9 cellular contexts compared by ENCODE assay signal in genomic region chr3:125003369-125003853, GRCh38. TPM values are rescaled to one million over a fixed set of nuclear protein-coding genes. Genes with fewer than 3 reads are reported as not detected.
A peak's percentile ranks its signal among the peaks of the same experiment; 100 is the strongest.
DNase-seq lines count a peak whose midpoint lies in the region; ATAC-seq and TF ChIP-seq lines count a peak whose summit lies in the region.
"Had no signal": no experiment of that assay in that cellular context is flagged by ENCODE, and none has a peak within 500 bp of the region (broad histone marks: within the 10 kb centered on the region; RNA-seq: fewer than 3 reads in every experiment).

No MANE protein-coding gene starts in this region.

- H3K27me3 ChIP-seq in right cardiac atrium (ENCODE audit: control insufficient read depth, insufficient read depth): no peaks in the 10 kb centered on the region

- H3K36me3 Mint-ChIP-seq in WTC11: peaks cover 9% of the 10 kb centered on the region

- DNase-seq in Caki2 (ENCODE audit: low read depth): peak; percentile 17
- no peak for DNase-seq in WTC11 (ENCODE audit: low spot score)
- peak; percentile 62 to 87 (median 82) for DNase-seq in right cardiac atrium
- peak; percentile 77 for DNase-seq in retinal pigment epithelial cell (ENCODE audit: low read depth)
- no peak for DNase-seq in DMS 273 treated with DMSO at 0.1 percent for 48 hours (lab: John Stamatoyannopoulos, UW)
- no peak for DNase-seq in activated CD4-positive, alpha-beta T cell treated with anti-CD3 and anti-CD28 coated beads for 1 hour

- H3K4me1 Mint-ChIP-seq in WTC11: peaks cover 15% of the 10 kb centered on the region

- TF ChIP-seq CTCF in WTC11 (IDR thresholded peaks at IDR 0.05) (no peak), retinal pigment epithelial cell (conservative IDR thresholded peaks at IDR 0.05; ENCODE audit: low read depth, low read length) (no peak)

- CTCF ChIA-PET in WTC11 (lab: Charles Lee): interaction anchor here (1.8 kb wide), 1 partner anchor 11 kb away, joined by 4 read pairs; no protein-coding TSS in a partner anchor

- H3K9me3 ChIP-seq in right cardiac atrium (ENCODE audit: control insufficient read depth, low read length): no peaks in the 10 kb centered on the region

- intact Hi-C loops in right cardiac atrium (cut with DNase I): loop anchor here in 2 of 4 donors (5.0 to 10.0 kb wide), 2 partner anchors 49 to 141 kb away; no protein-coding TSS in a partner anchor

- H3K4me3 Mint-ChIP-seq in WTC11: no peak overlapping the region
- H3K4me3 Mint-ChIP-seq: dendritic cell treated with granulocyte-macrophage colony-stimulating factor and Interleukin-4, amounts not matched to agents 40 ng/mL and 50 ng/mL, for 4 days had no signal

- no peaks in the 10 kb centered on the region for H3K27me3 Mint-ChIP-seq in WTC11 (ENCODE audit: low read depth)
- H3K27me3 Mint-ChIP-seq: dendritic cell treated with granulocyte-macrophage colony-stimulating factor and Interleukin-4, amounts not matched to agents 40 ng/mL and 50 ng/mL, for 4 days had no signal

- ATAC-seq in WTC11 (no peak), right cardiac atrium (peak; percentile 84 to 91), HG02588 (IDR thresholded peaks at IDR 0.05; ENCODE audit: unreplicated experiment) (no peak), GM18873 (IDR thresholded peaks at IDR 0.05; ENCODE audit: low FRiP score, unreplicated experiment) (no peak)

- H3K4me3 ChIP-seq in right cardiac atrium (ENCODE audit: low read length): no peak overlapping the region
- H3K4me3 ChIP-seq in retinal pigment epithelial cell (ENCODE audit: low read length): no peak overlapping the region

- in situ Hi-C loops in Caki2 (cut with HindIII; ENCODE audit: low pct_unique_long_range_greater_than_20kb, low sequenced_read_pairs): no loop called here

- no peak overlapping the region for H3K27ac Mint-ChIP-seq in WTC11
- H3K27ac Mint-ChIP-seq: dendritic cell treated with granulocyte-macrophage colony-stimulating factor and Interleukin-4, amounts not matched to agents 40 ng/mL and 50 ng/mL, for 4 days had no signal

- H3K9me3 Mint-ChIP-seq in WTC11: no peaks in the 10 kb centered on the region
- H3K9me3 Mint-ChIP-seq: dendritic cell treated with granulocyte-macrophage colony-stimulating factor and Interleukin-4, amounts not matched to agents 40 ng/mL and 50 ng/mL, for 4 days had no signal

- POLR2A ChIA-PET in WTC11 (lab: Charles Lee): no interaction called here

- WGBS in right cardiac atrium: 40% methylated on average over 7 of the region's 7 CpGs

- peak overlapping the region; percentile 14 for H3K27ac ChIP-seq in right cardiac atrium (ENCODE audit: low read length)

- H3K4me1 ChIP-seq in right cardiac atrium (ENCODE audit: control insufficient read depth, insufficient read depth, low read length): peaks cover 13% of the 10 kb centered on the region

TF ChIP-seq in WTC11, 78 proteins besides CTCF, POLR2A, EP300 and RAD21:
- no peak for TF ChIP-seq E2F5 (CRISPR knock-in tag; IDR thresholded peaks at IDR 0.05)
- no peak for TF ChIP-seq OVOL2 (CRISPR knock-in tag; IDR thresholded peaks at IDR 0.05; ENCODE audit: borderline replicate concordance)
- no peak for TF ChIP-seq ZNF263 (CRISPR knock-in tag; IDR thresholded peaks at IDR 0.05; ENCODE audit: low read depth)
- TF ChIP-seq GABPB1 (CRISPR knock-in tag; IDR thresholded peaks at IDR 0.05): 0 out of 2 replicates have a peak, but pooled peaks have one; percentile 29
- TF ChIP-seq HMGA2 (CRISPR knock-in tag; IDR thresholded peaks at IDR 0.05): no peak

RNA-seq across cellular contexts. Expression of gene HEG1, which starts 52.4 kb away (rescaled TPM):
- total RNA-seq in Caki2 (2014; rRNA removed; shearing (Covaris generic); ENCODE audit: low replicate concordance): 4.7 and 5.0 TPM in 2 replicates
- total RNA-seq in WTC11 (2021) (7.9 to 14.6 TPM (median 8.7 TPM) in 3 replicates), right cardiac atrium (100 to 1,000 TPM; 130 to 193 (median 151) TPM)
- polyA plus RNA-seq in right cardiac atrium: 42.3 TPM

Comparison
In these comparisons a context has a peak if more than half of its experiments do, and no peak if none do; other contexts are left out.
1. DNase-seq: peak in Caki2 (single experiment), right cardiac atrium (3 of 3) and retinal pigment epithelial cell (single experiment); none in WTC11 (single experiment), DMS 273 treated with DMSO at 0.1 percent for 48 hours (single experiment) and activated CD4-positive, alpha-beta T cell treated with anti-CD3 and anti-CD28 coated beads for 1 hour (single experiment).
2. ATAC-seq: peak in right cardiac atrium (2 of 2); none in WTC11 (single experiment), HG02588 (single experiment) and GM18873 (single experiment).